In the genomic region with DNA sequence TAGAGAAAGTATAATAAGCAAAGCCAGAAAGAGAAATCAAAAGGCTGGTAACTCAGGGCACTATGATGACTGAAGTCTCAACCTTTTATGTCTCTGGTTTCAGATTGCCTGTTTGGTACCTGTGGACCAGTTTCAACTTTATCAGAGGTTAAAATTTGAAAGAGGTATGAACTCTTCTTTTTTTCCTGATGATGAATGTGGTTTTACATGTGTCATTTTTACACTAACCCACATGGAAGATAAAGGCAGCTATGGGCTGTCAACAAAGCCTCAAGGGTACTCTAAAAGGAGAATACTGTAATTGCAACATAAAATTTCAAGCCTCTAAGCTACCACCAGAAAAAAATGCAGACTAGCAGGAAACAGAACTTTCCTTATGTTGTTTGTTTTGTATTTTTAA, we compare ENCODE assay signal across 18 cellular contexts.
"Had no signal": no experiment of that assay in that cellular context is flagged by ENCODE, and none has a peak within 500 bp of the region (broad histone marks: within the 10 kb centered on the region; RNA-seq: fewer than 3 reads in every experiment).

No MANE protein-coding gene starts in this region.

- DNase-seq: activated CD4-positive, alpha-beta T cell treated with anti-CD3 and anti-CD28 coated beads for 4 hours; activated CD8-positive, alpha-beta memory T cell treated with anti-CD3 and anti-CD28 coated beads for 24 hours; activated naive CD4-positive, alpha-beta T cell treated with anti-CD3 and anti-CD28 coated beads, Interleukin-2, amount 50 U/mL, for 16 hours; amygdala; body of pancreas; caudate nucleus; cortex of kidney; effector memory CD8-positive, alpha-beta T cell; foreskin melanocyte; head of caudate nucleus; naive B cell; ovary; stimulated activated CD4-positive, alpha-beta T cell treated with anti-CD3 and anti-CD28 coated beads, Interleukin-2, amount 100 ng/mL, for 24 hours; tibial artery had no signal

- ATAC-seq: body of pancreas; effector memory CD8-positive, alpha-beta T cell; sciatic nerve had no signal

- H3K4me1 ChIP-seq: body of pancreas, neural progenitor cell had no signal

- H3K4me2 ChIP-seq: neural progenitor cell had no signal

- H3K4me1 Mint-ChIP-seq: neural progenitor cell had no signal

- H3K36me3 Mint-ChIP-seq: neural progenitor cell had no signal

- H3K4me3 ChIP-seq: body of pancreas, neural progenitor cell, ovary, SJSA1, tibial artery had no signal

- H3K27ac Mint-ChIP-seq: effector memory CD8-positive, alpha-beta T cell; naive B cell; neural progenitor cell had no signal

- H2AFZ ChIP-seq: neural progenitor cell had no signal

- H3K4me3 Mint-ChIP-seq: effector memory CD8-positive, alpha-beta T cell; naive B cell; neural progenitor cell had no signal

- H3K27me3 Mint-ChIP-seq: naive B cell had no signal

- H3K27me3 ChIP-seq: body of pancreas, neural progenitor cell, ovary, SJSA1, tibial artery had no signal

- H3K27ac ChIP-seq: body of pancreas, epithelial cell of prostate, neural progenitor cell, ovary, SJSA1, tibial artery had no signal

- H3K9me3 Mint-ChIP-seq: effector memory CD8-positive, alpha-beta T cell; naive B cell; neural progenitor cell had no signal

- H3K36me3 ChIP-seq: neural progenitor cell, ovary, SJSA1, tibial artery had no signal

- H3K9me3 ChIP-seq: body of pancreas, ovary, SJSA1, tibial artery had no signal

- H3K9ac ChIP-seq: neural progenitor cell had no signal
